In the genomic region with DNA sequence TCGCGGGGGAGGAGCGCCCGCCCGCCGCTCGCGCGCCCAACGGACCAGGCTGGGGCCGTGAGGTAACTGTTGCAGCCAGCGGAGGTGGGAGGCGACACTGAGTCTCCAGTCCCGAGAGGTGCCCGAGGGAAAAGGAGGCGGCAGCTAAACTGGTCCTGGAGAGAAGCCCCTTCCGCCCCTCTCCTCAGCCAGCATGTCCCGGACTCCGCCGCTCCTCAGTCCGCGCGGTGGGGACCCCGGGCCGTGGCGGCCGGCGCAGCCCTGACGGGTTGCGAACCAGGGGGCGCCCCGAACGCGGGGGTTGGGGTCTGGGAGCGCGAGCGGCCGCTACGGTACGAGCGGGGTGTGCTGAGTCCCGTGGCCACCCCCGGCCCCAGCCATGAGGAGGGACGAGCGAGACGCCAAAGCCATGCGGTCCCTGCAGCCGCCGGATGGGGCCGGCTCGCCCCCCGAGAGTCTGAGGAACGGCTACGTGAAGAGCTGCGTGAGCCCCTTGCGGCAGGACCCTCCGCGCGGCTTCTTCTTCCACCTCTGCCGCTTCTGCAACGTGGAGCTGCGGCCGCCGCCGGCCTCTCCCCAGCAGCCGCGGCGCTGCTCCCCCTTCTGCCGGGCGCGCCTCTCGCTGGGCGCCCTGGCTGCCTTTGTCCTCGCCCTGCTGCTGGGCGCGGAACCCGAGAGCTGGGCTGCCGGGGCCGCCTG, we compare ENCODE assay signal across 8 cellular contexts. TPM values are rescaled to one million over a fixed set of nuclear protein-coding genes. Genes with fewer than 3 reads are reported as not detected.
DNase-seq lines count a peak whose midpoint lies in the region; ATAC-seq, FAIRE-seq and TF ChIP-seq lines count a peak whose summit lies in the region.

Gene PDE3B, plus strand, starts transcription at position 108 of the 699 bp plus-strand sequence. Its CDS starts 272 bp downstream, at position 380.

- DNase-seq in GM12892 (ENCODE audit: insufficient read length) (peak; percentile 52), NCI-H128 (lab: John Stamatoyannopoulos, UW; ENCODE audit: unreplicated experiment) (peak; percentile 62), T1000 (lab: John Stamatoyannopoulos, UW) (peak; percentile 34), astrocyte of the spinal cord (ENCODE audit: low read depth, low spot score) (peak; percentile 34), amniotic stem cell (lab: John Stamatoyannopoulos, UW) (no peak)

- peak; percentile 86 for TF ChIP-seq POLR2A in GM12892 (IDR thresholded peaks at IDR 0.05; ENCODE audit: low read depth, low read length)

- peak; percentile 63 for ATAC-seq in HG02623 (IDR thresholded peaks at IDR 0.05; ENCODE audit: unreplicated experiment)

- peak; percentile 24 for FAIRE-seq in GM12892 (lab: Jason Lieb, UNC)

- peak within 1 kb of the TSS; percentile 99 for H3K4me2 ChIP-seq in skeletal muscle satellite cell (ENCODE audit: low read length)

- H3K27me3 ChIP-seq in iPS-18a (ENCODE audit: control insufficient read depth, insufficient read depth, low read length), result peaks cover 44% of the 10 kb centered on the region
- peaks cover 34% of the 10 kb centered on the region for H3K27me3 ChIP-seq in skeletal muscle satellite cell (ENCODE audit: control insufficient read depth, insufficient read depth, low read length)

- H3K9ac ChIP-seq in iPS-18a (ENCODE audit: low read length) (peak within 1 kb of the TSS; percentile 81), skeletal muscle satellite cell (ENCODE audit: low read depth, low read length) (peak within 1 kb of the TSS; percentile 63)

- H3K36me3 ChIP-seq in iPS-18a (ENCODE audit: control insufficient read depth, low read depth, low read length) (no peaks in the 10 kb centered on the region), skeletal muscle satellite cell (ENCODE audit: insufficient read depth, low read length) (no peaks in the 10 kb centered on the region)

- H3K4me3 ChIP-seq in astrocyte of the spinal cord (ENCODE audit: low read depth, low read length), result peak within 1 kb of the TSS; percentile 59
- peak within 1 kb of the TSS; percentile 86 for H3K4me3 ChIP-seq in iPS-18a (ENCODE audit: low read length)
- peak within 1 kb of the TSS; percentile 84 for H3K4me3 ChIP-seq in skeletal muscle satellite cell (ENCODE audit: low read length)

- H3K4me1 ChIP-seq in iPS-18a (ENCODE audit: control insufficient read depth, low read depth, low read length), result peaks cover 16% of the 10 kb centered on the region
- peaks cover 10% of the 10 kb centered on the region for H3K4me1 ChIP-seq in skeletal muscle satellite cell (ENCODE audit: control insufficient read depth, insufficient read depth, low read length)

- TF ChIP-seq CTCF in astrocyte of the spinal cord (IDR thresholded peaks at IDR 0.05; ENCODE audit: low read depth, low read length), result peak; percentile 4

- no peaks in the 10 kb centered on the region for H3K9me3 ChIP-seq in iPS-18a (ENCODE audit: control insufficient read depth, low read depth, low read length)
- H3K9me3 ChIP-seq in skeletal muscle satellite cell (replicated peaks; ENCODE audit: low read length), result no peaks in the 10 kb centered on the region

- no peak within 1 kb of the TSS for H3K27ac ChIP-seq in iPS-18a (ENCODE audit: low read length)

- in situ Hi-C loops in astrocyte of the spinal cord (cut with HindIII; ENCODE audit: low sequenced_read_pairs), result no loop called here

RNA-seq across cellular contexts. Expression of gene PDE3B, which starts in this region (rescaled TPM):
- 1.4 TPM for polyA plus RNA-seq in GM12892 (2012; ENCODE audit: missing spikeins)
- 0.51 and 0.66 TPM in 2 replicates for total RNA-seq in skeletal muscle satellite cell (2012; rRNA removed)
